Comparison of ENCODE assay signal across 8 cellular contexts in genomic region chr17:64938925-64939474, GRCh38. TPM values are rescaled to one million over a fixed set of nuclear protein-coding genes. Genes with fewer than 3 reads are reported as not detected.
DNase-seq lines count a peak whose midpoint lies in the region; ATAC-seq and TF ChIP-seq lines count a peak whose summit lies in the region.

No MANE protein-coding gene starts in this region.

- WGBS in endodermal cell (ENCODE audit: insufficient coverage in 1 of 2, insufficient read length in 1 of 2), 2 experiments, result 45 to 71% methylated on average over 4 to 11 of the region's 11 CpGs
- WGBS in tibial nerve, 2 donors, result 47 to 50% methylated on average over 5 to 11 of the region's 11 CpGs

- H3K36me3 ChIP-seq in endodermal cell (ENCODE audit: control insufficient read depth, insufficient read depth, low read length) (no peaks in the 10 kb centered on the region), tibial nerve (no peaks in the 10 kb centered on the region)
- no peaks in the 10 kb centered on the region for H3K36me3 ChIP-seq in naive thymus-derived CD4-positive, alpha-beta T cell (ENCODE audit: control insufficient read depth in 2 of 3, insufficient read depth in 3 of 3, low read length in 3 of 3)

- peak; percentile 22 for DNase-seq in EL
- peak; percentile 53 for DNase-seq in activated CD4-positive, CD25-positive, alpha-beta regulatory T cell treated with anti-CD3 and anti-CD28 coated beads, Interleukin-2, amount 50 U/mL, for 72 hours
- peak; percentile 93 for DNase-seq in endodermal cell
- DNase-seq in naive thymus-derived CD4-positive, alpha-beta T cell, result peak in 6 of 9 donors; percentile 7 to 60 (median 18)
- DNase-seq in tibial nerve (ENCODE audit: low spot score in 2 of 2), result peak in 1 of 2 donors; percentile 27

- ATAC-seq in HG03175 (IDR thresholded peaks at IDR 0.05; ENCODE audit: unreplicated experiment), result peak; percentile 55
- ATAC-seq in naive thymus-derived CD4-positive, alpha-beta T cell, result peak; percentile 84
- ATAC-seq in HG02938 (IDR thresholded peaks at IDR 0.05; ENCODE audit: unreplicated experiment), result no peak
- no peak for ATAC-seq in HG02623 (IDR thresholded peaks at IDR 0.05; ENCODE audit: unreplicated experiment)

- H3K27ac ChIP-seq in endodermal cell (ENCODE audit: low read depth, low read length), result no peak overlapping the region
- H3K27ac ChIP-seq in naive thymus-derived CD4-positive, alpha-beta T cell (ENCODE audit: low read depth, low read length), result no peak overlapping the region
- no peak overlapping the region for H3K27ac ChIP-seq in tibial nerve

- H3K9me3 ChIP-seq in endodermal cell (ENCODE audit: control insufficient read depth, low read length) (no peaks in the 10 kb centered on the region), tibial nerve (no peaks in the 10 kb centered on the region)
- H3K9me3 ChIP-seq in naive thymus-derived CD4-positive, alpha-beta T cell (ENCODE audit: control insufficient read depth in 2 of 3, low read length in 3 of 3), result no peaks in the 10 kb centered on the region

- H3K4me1 ChIP-seq in endodermal cell (ENCODE audit: control insufficient read depth, insufficient read depth, low read length) (no peaks in the 10 kb centered on the region), tibial nerve (no peaks in the 10 kb centered on the region)
- H3K4me1 ChIP-seq in naive thymus-derived CD4-positive, alpha-beta T cell (ENCODE audit: control insufficient read depth in 2 of 2, insufficient read depth in 2 of 2, low read length in 2 of 2), result no peaks in the 10 kb centered on the region

- no peaks in the 10 kb centered on the region for H3K36me3 Mint-ChIP-seq in endodermal cell (ENCODE audit: low read depth)
- H3K36me3 Mint-ChIP-seq in naive thymus-derived CD4-positive, alpha-beta T cell, result peaks cover 0 to 3% (median 0%) of the 10 kb centered on the region in 5 donors

- TF ChIP-seq EP300 in tibial nerve (IDR thresholded peaks at IDR 0.05), result no peak

- H3K4me3 ChIP-seq in endodermal cell (ENCODE audit: low read length) (no peak overlapping the region), tibial nerve (no peak overlapping the region)
- no peak overlapping the region for H3K4me3 ChIP-seq in naive thymus-derived CD4-positive, alpha-beta T cell (ENCODE audit: low read length)

- no peak overlapping the region for H3K27ac Mint-ChIP-seq in endodermal cell
- H3K27ac Mint-ChIP-seq in naive thymus-derived CD4-positive, alpha-beta T cell, result peak overlapping the region in 1 of 9 donors; percentile 40

- H3K9ac ChIP-seq in endodermal cell (ENCODE audit: extremely low read depth, low read length, poor library complexity, severe bottlenecking), result no peak overlapping the region

- no peak overlapping the region for H3K4me3 Mint-ChIP-seq in endodermal cell
- H3K4me3 Mint-ChIP-seq in naive thymus-derived CD4-positive, alpha-beta T cell, result no peak overlapping the region

- H3K27me3 Mint-ChIP-seq in endodermal cell (ENCODE audit: insufficient read depth), result no peaks in the 10 kb centered on the region
- H3K27me3 Mint-ChIP-seq in naive thymus-derived CD4-positive, alpha-beta T cell, result peaks cover 0 to 9% (median 0%) of the 10 kb centered on the region in 5 donors

- intact Hi-C loops in naive thymus-derived CD4-positive, alpha-beta T cell (cut with micrococcal nuclease), result loop anchor here in 1 of 2 donors (5.0 to 10.0 kb wide), 2 partner anchors 94 to 162 kb away; no protein-coding TSS in a partner anchor

- H3K4me1 Mint-ChIP-seq in endodermal cell, result peaks cover 3% of the 10 kb centered on the region
- peaks cover 0 to 18% (median 4%) of the 10 kb centered on the region in 7 donors for H3K4me1 Mint-ChIP-seq in naive thymus-derived CD4-positive, alpha-beta T cell

- no peak for TF ChIP-seq POLR2A in tibial nerve (IDR thresholded peaks at IDR 0.05)

- TF ChIP-seq CTCF in endodermal cell (conservative IDR thresholded peaks at IDR 0.05), result peak; percentile 86
- TF ChIP-seq CTCF in tibial nerve (IDR thresholded peaks at IDR 0.05), result peak; percentile 26 to 63 (median 39)

- H3K27me3 ChIP-seq in endodermal cell (ENCODE audit: control insufficient read depth, insufficient read depth, low read length, poor library complexity, severe bottlenecking), result no peaks in the 10 kb centered on the region
- H3K27me3 ChIP-seq in naive thymus-derived CD4-positive, alpha-beta T cell (ENCODE audit: control insufficient read depth in 2 of 2, insufficient read depth in 2 of 2, low read length in 2 of 2), result no peaks in the 10 kb centered on the region
- H3K27me3 ChIP-seq in tibial nerve, result no peaks in the 10 kb centered on the region

- no peaks in the 10 kb centered on the region for H3K9me3 Mint-ChIP-seq in endodermal cell
- no peaks in the 10 kb centered on the region for H3K9me3 Mint-ChIP-seq in naive thymus-derived CD4-positive, alpha-beta T cell

- CTCF ChIA-PET in naive thymus-derived CD4-positive, alpha-beta T cell (lab: Charles Lee), result interaction anchor here (0.8 to 1.4 kb wide), 2 partner anchors 161 to 192 kb away, joined by 7 read pairs; no protein-coding TSS in a partner anchor

- POLR2A ChIA-PET in naive thymus-derived CD4-positive, alpha-beta T cell (lab: Charles Lee), result interaction anchor here (0.6 kb wide), 1 partner anchor 253 kb away, joined by 3 read pairs; no protein-coding TSS in a partner anchor

RNA-seq across cellular contexts. Expression of gene LRRC37A3, which starts 19.7 kb away (rescaled TPM):
- 10 to 100 TPM; 18.1 to 25.3 TPM for total RNA-seq in endodermal cell
- polyA plus RNA-seq in endodermal cell (2013, experiment 1 of 2), result 3.6 TPM
- 5.6 TPM for polyA plus RNA-seq in endodermal cell (2013, experiment 2 of 2)
- total RNA-seq in naive thymus-derived CD4-positive, alpha-beta T cell, result 10 to 100 TPM; 17.6 to 46.7 (median 42.6) TPM
- 1 to 10 TPM; 1.9 to 5.3 TPM for polyA plus RNA-seq in naive thymus-derived CD4-positive, alpha-beta T cell
- total RNA-seq in tibial nerve, result 10 to 100 TPM in 2 of 4 donors, 1 to 10 TPM in 2; 7.0 to 20.5 (median 10.4) TPM

Comparison
In these comparisons a context has a peak if more than half of its experiments do, and no peak if none do; other contexts are left out.
1. ATAC-seq: peak in HG03175 (single experiment) and naive thymus-derived CD4-positive, alpha-beta T cell (single experiment); none in HG02938 (single experiment) and HG02623 (single experiment).